10 cellular contexts compared by ENCODE assay signal in genomic region chr2:231924889-231925275, GRCh38. TPM values are rescaled to one million over a fixed set of nuclear protein-coding genes. Genes with fewer than 3 reads are reported as not detected.
DNase-seq lines count a peak whose midpoint lies in the region; TF ChIP-seq lines count a peak whose summit lies in the region.
"Had no signal": no experiment of that assay in that cellular context is flagged by ENCODE, and none has a peak within 500 bp of the region (broad histone marks: within the 10 kb centered on the region; RNA-seq: fewer than 3 reads in every experiment).

No MANE protein-coding gene starts in this region.

- H4K20me1 ChIP-seq in fibroblast of lung (ENCODE audit: control insufficient read depth, extremely low read depth, insufficient read depth, low read length), result no peaks in the 10 kb centered on the region

- H3K36me3 ChIP-seq in SJCRH30 (no peaks in the 10 kb centered on the region), fibroblast of lung (ENCODE audit: control insufficient read depth, insufficient read depth, low read length) (no peaks in the 10 kb centered on the region), spleen (no peaks in the 10 kb centered on the region)
- H3K36me3 ChIP-seq: cardiac muscle cell had no signal

- H3K27ac ChIP-seq in SJCRH30 (no peak overlapping the region), fibroblast of lung (ENCODE audit: insufficient read depth, low read length) (no peak overlapping the region), spleen (no peak overlapping the region)
- H3K27ac ChIP-seq: 22Rv1, cardiac muscle cell had no signal

- H3K4me3 ChIP-seq in SJCRH30, result peak overlapping the region; percentile 71
- H3K4me3 ChIP-seq in fibroblast of lung (replicated peaks in 1 of 4; ENCODE audit: control extremely low read depth in 1 of 4, insufficient read depth in 1 of 4, low read depth in 3 of 4, low read length in 4 of 4), result peak overlapping the region in 1 of 4 experiments; percentile 16
- H3K4me3 ChIP-seq in spleen, result peak overlapping the region in 5 of 8 donors; percentile 41 to 71 (median 46)

- TF ChIP-seq CTCF in fibroblast of lung (conservative IDR thresholded peaks at IDR 0.05 in 1 of 2, IDR thresholded peaks at IDR 0.05 in 1 of 2; ENCODE audit: low read depth in 1 of 2, low read length in 2 of 2) (peak in 1 of 2 donors; percentile 0), spleen (IDR thresholded peaks at IDR 0.05 in 8 of 11, conservative IDR thresholded peaks at IDR 0.05 in 3 of 11) (no peak)

- no peaks in the 10 kb centered on the region for H3K9me3 ChIP-seq in SJCRH30 (replicated peaks)
- no peaks in the 10 kb centered on the region for H3K9me3 ChIP-seq in fibroblast of lung (ENCODE audit: control insufficient read depth, insufficient read depth, low read depth, low read length)
- H3K9me3 ChIP-seq in spleen, result no peaks in the 10 kb centered on the region

- no peak overlapping the region for H3K4me2 ChIP-seq in fibroblast of lung (ENCODE audit: extremely low read depth, insufficient read depth, low read length)

- H2AFZ ChIP-seq in fibroblast of lung (ENCODE audit: low read length), result peak overlapping the region; percentile 46

- no peaks in the 10 kb centered on the region for H3K27me3 ChIP-seq in SJCRH30
- peaks cover 48% of the 10 kb centered on the region for H3K27me3 ChIP-seq in fibroblast of lung (ENCODE audit: control insufficient read depth, insufficient read depth, low read length)
- H3K27me3 ChIP-seq in spleen (replicated peaks in 1 of 7), result peaks cover 0 to 97% (median 51%) of the 10 kb centered on the region in 7 donors

- H3K9ac ChIP-seq in fibroblast of lung (ENCODE audit: insufficient read depth, low read length), result no peak overlapping the region

- intact Hi-C loops in spleen (cut with DNase I; ENCODE audit: low total_unique reads), result loop anchor here (5.0 kb wide), 2 partner anchors 217 to 402 kb away; no protein-coding TSS in a partner anchor

- peak; percentile 47 for DNase-seq in DMS79 treated with DMSO at 0.1 percent for 48 hours (lab: John Stamatoyannopoulos, UW)
- no peak for DNase-seq in DMS79 (lab: John Stamatoyannopoulos, UW)
- DNase-seq in SJCRH30, result peak in 1 of 2 experiments; percentile 22
- no peak for DNase-seq in fibroblast of lung (ENCODE audit: low read depth in 2 of 2)
- DNase-seq in spleen, result no peak
- DNase-seq in NCI-H146 (lab: John Stamatoyannopoulos, UW), result no peak
- no peak for DNase-seq in stimulated activated CD4-positive, alpha-beta T cell treated with anti-CD3 and anti-CD28 coated beads, Interleukin-2, amount 100 ng/mL, for 48 hours
- DNase-seq in stimulated activated CD4-positive, alpha-beta T cell treated with anti-CD3 and anti-CD28 coated beads, Interleukin-4, amount 100 ng/mL, for 4 hours, result no peak

- no peaks in the 10 kb centered on the region for H3K79me2 ChIP-seq in fibroblast of lung (ENCODE audit: control insufficient read depth, insufficient read depth, low read length)

- peaks cover 4% of the 10 kb centered on the region; the same call in 1 of the 2 replicates for H3K4me1 ChIP-seq in SJCRH30
- peaks cover 6% of the 10 kb centered on the region for H3K4me1 ChIP-seq in fibroblast of lung (ENCODE audit: control insufficient read depth, extremely low read depth, insufficient read depth, low read length)
- peaks cover 20 to 32% (median 27%) of the 10 kb centered on the region in 6 donors for H3K4me1 ChIP-seq in spleen

- 36 to 44% (median 40%) methylated on average over 8 of the region's 8 CpGs for WGBS in spleen, 5 donors

- TF ChIP-seq POLR2A in spleen (IDR thresholded peaks at IDR 0.05), result no peak

RNA-seq across cellular contexts. Expression of gene NPPC, which starts 1.3 kb away (rescaled TPM):
- total RNA-seq in SJCRH30 (2014; rRNA removed; shearing (Covaris generic)), result 6.7 and 8.5 TPM in 2 replicates
- not detected in 2 replicates for total RNA-seq in fibroblast of lung
- not detected in 2 replicates for polyA plus RNA-seq in fibroblast of lung
- not detected in 2 replicates for polyA plus RNA-seq in fibroblast of lung (2012)
- not detected in 2 replicates for polyA minus RNA-seq in fibroblast of lung (ENCODE audit: low replicate concordance)
- total RNA-seq in spleen, result under 1 TPM in 1 of 7 donors, not detected in 6; 0.93 TPM
- polyA plus RNA-seq in spleen, result 1 to 10 TPM in 1 of 3 donors, under 1 TPM in 2; 0.10 to 2.2 (median 0.76) TPM
- total RNA-seq: cardiac muscle cell had no signal

RNA-seq across cellular contexts. Expression of gene DIS3L2, which starts 36.6 kb away (rescaled TPM):
- 23.1 and 33.2 TPM in 2 replicates for total RNA-seq in SJCRH30 (2014; rRNA removed; shearing (Covaris generic))
- total RNA-seq in fibroblast of lung (12.3 and 15.2 TPM in 2 replicates), spleen (10 to 100 TPM; 30.7 to 59.8 (median 40.3) TPM)
- polyA plus RNA-seq in fibroblast of lung (5.2 and 7.4 TPM in 2 replicates), spleen (10 to 100 TPM in 2 of 3 donors, 1 to 10 TPM in 1; 9.1 to 15.6 (median 11.7) TPM)
- 8.1 and 12.1 TPM in 2 replicates for polyA plus RNA-seq in fibroblast of lung (2012)
- 14.7 and 21.1 TPM in 2 replicates for polyA minus RNA-seq in fibroblast of lung (ENCODE audit: low replicate concordance)
